Comparison of ENCODE assay signal across 27 cellular contexts in genomic region chr16:72111653-72112451, GRCh38. TPM values are rescaled to one million over a fixed set of nuclear protein-coding genes. Genes with fewer than 3 reads are reported as not detected.
DNase-seq lines count a peak whose midpoint lies in the region; ATAC-seq and TF ChIP-seq lines count a peak whose summit lies in the region.
"Had no signal": no experiment of that assay in that cellular context is flagged by ENCODE, and none has a peak within 500 bp of the region (broad histone marks: within the 10 kb centered on the region; RNA-seq: fewer than 3 reads in every experiment).

No MANE protein-coding gene starts in this region.

- H3K9me2 ChIP-seq in hepatocyte (replicated peaks; ENCODE audit: insufficient read depth), result no peaks in the 10 kb centered on the region

- no peaks in the 10 kb centered on the region for H3K79me2 ChIP-seq in hepatocyte

- H3K4me1 ChIP-seq in hepatocyte (ENCODE audit: insufficient read depth), result no peaks in the 10 kb centered on the region
- no peaks in the 10 kb centered on the region for H3K4me1 ChIP-seq in spleen
- H3K4me1 ChIP-seq: BLaER1, breast epithelium, SJCRH30, transverse colon had no signal

- H3K9me3 ChIP-seq in hepatocyte (ENCODE audit: low read depth) (no peaks in the 10 kb centered on the region), spleen (peaks cover 0 to 4% (median 0%) of the 10 kb centered on the region in 8 donors)
- H3K9me3 ChIP-seq: breast epithelium, SJCRH30, transverse colon had no signal

- H4K20me1 ChIP-seq in hepatocyte (ENCODE audit: insufficient read depth, poor library complexity, severe bottlenecking), result no peaks in the 10 kb centered on the region

- intact Hi-C loops in spleen (cut with DNase I; ENCODE audit: low total_unique reads), result no loop called here

- H2AFZ ChIP-seq in hepatocyte, result no peak overlapping the region

- WGBS in hepatocyte (ENCODE audit: low lambda C conversion rate, missing lambda C conversion rate), result 86% methylated on average over 19 of the region's 19 CpGs
- 91 to 94% (median 92%) methylated on average over 19 of the region's 19 CpGs for WGBS in spleen, 5 donors

- TF ChIP-seq POLR2A in spleen (IDR thresholded peaks at IDR 0.05), result no peak

- H3K36me3 ChIP-seq in hepatocyte (replicated peaks; ENCODE audit: insufficient read depth, low read depth), result no peaks in the 10 kb centered on the region
- peaks cover 5 to 72% (median 66%) of the 10 kb centered on the region in 6 donors for H3K36me3 ChIP-seq in spleen

- TF ChIP-seq CTCF in hepatocyte (IDR thresholded peaks at IDR 0.05; ENCODE audit: poor library complexity) (no peak), spleen (IDR thresholded peaks at IDR 0.05 in 8 of 11, conservative IDR thresholded peaks at IDR 0.05 in 3 of 11) (no peak)

- no peak overlapping the region for H3K4me2 ChIP-seq in hepatocyte
- H3K4me2 ChIP-seq: BLaER1 had no signal

- H3K27ac ChIP-seq in hepatocyte (peak overlapping the region; percentile 27), spleen (no peak overlapping the region)
- H3K27ac ChIP-seq: BLaER1, breast epithelium, HL-60, SJCRH30, transverse colon, VCaP had no signal

- DNase-seq in ELF-1 (ENCODE audit: low read depth, low spot score) (peak; percentile 55), NCI-H226 (peak; percentile 40), hepatocyte (ENCODE audit: low spot score) (peak; percentile 41), spleen (peak; percentile 39), C1 segment of cervical spinal cord (lab: John Stamatoyannopoulos, UW) (no peak)
- DNase-seq: activated CD4-positive, alpha-beta T cell treated with anti-CD3 and anti-CD28 coated beads, Interleukin-2, amount 10 ng/mL, durations not matched to agents 24 days and 14 days; anterior cingulate cortex; hippocampal formation; Kasumi-1; left cardiac atrium; NCI-H1436; NCI-H446; NCI-H82; SJCRH30; T1000; transverse colon had no signal

- H3K27me3 ChIP-seq in hepatocyte, result no peaks in the 10 kb centered on the region
- H3K27me3 ChIP-seq in spleen (replicated peaks in 1 of 7), result no peaks in the 10 kb centered on the region
- H3K27me3 ChIP-seq: BLaER1, breast epithelium, SJCRH30, transverse colon had no signal

- ATAC-seq in HG03025 (IDR thresholded peaks at IDR 0.05; ENCODE audit: low FRiP score, unreplicated experiment), result no peak
- no peak for ATAC-seq in HG02763 (IDR thresholded peaks at IDR 0.05; ENCODE audit: unreplicated experiment)
- no peak for ATAC-seq in GM19467 (IDR thresholded peaks at IDR 0.05; ENCODE audit: unreplicated experiment)
- ATAC-seq: left cardiac atrium had no signal

- no peak overlapping the region for H3K4me3 ChIP-seq in hepatocyte
- no peak overlapping the region for H3K4me3 ChIP-seq in spleen
- H3K4me3 ChIP-seq: BLaER1, breast epithelium, SJCRH30, transverse colon had no signal

RNA-seq across cellular contexts. Expression of gene DHX38, which starts 18.2 kb away (rescaled TPM):
- total RNA-seq in hepatocyte, result 40.2 and 42.2 TPM in 2 replicates
- polyA plus RNA-seq in hepatocyte, result 32.9 and 50.8 TPM in 2 replicates
- 10 to 100 TPM; 60.3 to 89.3 (median 73.0) TPM for total RNA-seq in spleen
- 10 to 100 TPM; 28.5 to 64.6 (median 63.0) TPM for polyA plus RNA-seq in spleen

RNA-seq across cellular contexts. Expression of gene TXNL4B, which starts 18.4 kb away (rescaled TPM):
- total RNA-seq in hepatocyte, result 9.2 and 10.0 TPM in 2 replicates
- 8.5 and 10.9 TPM in 2 replicates for polyA plus RNA-seq in hepatocyte
- 10 to 100 TPM; 12.2 to 21.3 (median 16.0) TPM for total RNA-seq in spleen
- 1 to 10 TPM; 5.7 to 6.7 (median 6.2) TPM for polyA plus RNA-seq in spleen

RNA-seq across cellular contexts. Expression of gene HPR, which starts 48.8 kb away (rescaled TPM):
- total RNA-seq in hepatocyte (16.9 and 19.7 TPM in 2 replicates), spleen (under 1 TPM in 1 of 7 donors, not detected in 6; 0.49 TPM)
- polyA plus RNA-seq in hepatocyte (19.2 and 26.6 TPM in 2 replicates), spleen (under 1 TPM; 0.09 to 0.20 (median 0.19) TPM)
- total RNA-seq: activated CD4-positive, alpha-beta T cell treated with anti-CD3 and anti-CD28 coated beads, Interleukin-2, amount 10 ng/mL, durations not matched to agents 24 days and 14 days; activated CD8-positive, alpha-beta memory T cell treated with anti-CD3 and anti-CD28 coated beads for 36 hours; H4; lung microvascular endothelial cell; SJCRH30; transverse colon had no signal

RNA-seq across cellular contexts. Expression of gene HP, which starts 57.5 kb away (rescaled TPM):
- total RNA-seq in hepatocyte (374 and 430 TPM in 2 replicates), spleen (10 to 100 TPM in 6 of 7 donors, 1 to 10 TPM in 1; 7.4 to 52.1 (median 18.2) TPM)
- polyA plus RNA-seq in hepatocyte (495 and 719 TPM in 2 replicates), spleen (10 to 100 TPM in 1 of 3 donors, 1 to 10 TPM in 2; 8.5 to 14.1 (median 8.7) TPM)
- total RNA-seq: activated CD4-positive, alpha-beta T cell treated with anti-CD3 and anti-CD28 coated beads, Interleukin-2, amount 10 ng/mL, durations not matched to agents 24 days and 14 days; activated CD8-positive, alpha-beta memory T cell treated with anti-CD3 and anti-CD28 coated beads for 36 hours; SJCRH30 had no signal
- polyA plus RNA-seq: neural cell had no signal

Comparison
In these comparisons a context has a peak if more than half of its experiments do, and no peak if none do; other contexts are left out.
1. DNase-seq: peak in ELF-1 (single experiment), NCI-H226 (single experiment), hepatocyte (single experiment) and spleen (single experiment); none in C1 segment of cervical spinal cord (0 of 14).
2. RNA of gene HPR, which starts 48.8 kb away (total RNA-seq): 16.9 to 19.7 TPM in hepatocyte; 0.49 TPM in spleen; every median in the first group is over 10 times any median in the second.